Comparison of ENCODE assay signal across 11 cellular contexts in genomic region chr3:49016414-49017228, GRCh38. TPM values are rescaled to one million over a fixed set of nuclear protein-coding genes. Genes with fewer than 3 reads are reported as not detected.
DNase-seq lines count a peak whose midpoint lies in the region; ATAC-seq and TF ChIP-seq lines count a peak whose summit lies in the region.
"Had no signal": no experiment of that assay in that cellular context is flagged by ENCODE, and none has a peak within 500 bp of the region (broad histone marks: within the 10 kb centered on the region; RNA-seq: fewer than 3 reads in every experiment).

No MANE protein-coding gene starts in this region.

- CTCF ChIA-PET in PC-9 (lab: Charles Lee) = no interaction called here

- H3K36me3 ChIP-seq in PC-9 (ENCODE audit: low read depth) = no peaks in the 10 kb centered on the region
- peaks cover 50% of the 10 kb centered on the region for H3K36me3 ChIP-seq in endodermal cell (ENCODE audit: control insufficient read depth, insufficient read depth, low read length)
- peaks cover 37 to 40% of the 10 kb centered on the region in 2 donors for H3K36me3 ChIP-seq in stomach smooth muscle (ENCODE audit: control insufficient read depth in 2 of 2, insufficient read depth in 2 of 2, low read length in 2 of 2)

- H3K4me1 ChIP-seq in PC-9 (replicated peaks; ENCODE audit: insufficient read depth) (peaks cover 20% of the 10 kb centered on the region), endodermal cell (ENCODE audit: control insufficient read depth, insufficient read depth, low read length) (no peaks in the 10 kb centered on the region), stomach smooth muscle (ENCODE audit: control insufficient read depth, insufficient read depth, low read length) (peaks cover 50% of the 10 kb centered on the region)

- TF ChIP-seq CTCF in PC-9 (conservative IDR thresholded peaks at IDR 0.05) (no peak), endodermal cell (conservative IDR thresholded peaks at IDR 0.05) (no peak)

- H3K4me3 ChIP-seq in PC-9 = no peak overlapping the region
- H3K4me3 ChIP-seq in endodermal cell (ENCODE audit: low read length) = peak overlapping the region; percentile 88
- H3K4me3 ChIP-seq in stomach smooth muscle (ENCODE audit: low read length in 2 of 2) = no peak overlapping the region

- no peak overlapping the region for H3K27ac Mint-ChIP-seq in activated T-cell treated with anti-CD3 and anti-CD28 coated beads, Interleukin-2, amount 50 U/mL, for 72 hours
- no peak overlapping the region for H3K27ac Mint-ChIP-seq in endodermal cell

- peak overlapping the region; percentile 91 to 94 for H3K4me3 Mint-ChIP-seq in activated T-cell treated with anti-CD3 and anti-CD28 coated beads, Interleukin-2, amount 50 U/mL, for 72 hours
- peak overlapping the region; percentile 89 for H3K4me3 Mint-ChIP-seq in endodermal cell

- BruUV-seq in PC-9 (replicated peaks; lab: Mats Ljungman, UMichigan) = no TSS peak

- H3K9me2 ChIP-seq in PC-9 (ENCODE audit: insufficient read depth) = no peaks in the 10 kb centered on the region

- peaks cover 3% of the 10 kb centered on the region; the same call in 1 of the 2 replicates for H4K20me1 ChIP-seq in PC-9 (ENCODE audit: insufficient read depth)

- H3K27me3 Mint-ChIP-seq in activated T-cell treated with anti-CD3 and anti-CD28 coated beads, Interleukin-2, amount 50 U/mL, for 72 hours (ENCODE audit: low read depth) = no peaks in the 10 kb centered on the region
- H3K27me3 Mint-ChIP-seq in endodermal cell (ENCODE audit: insufficient read depth) = no peaks in the 10 kb centered on the region

- no peaks in the 10 kb centered on the region for H3K9me3 ChIP-seq in PC-9 (ENCODE audit: insufficient read depth, low read depth)
- no peaks in the 10 kb centered on the region for H3K9me3 ChIP-seq in endodermal cell (ENCODE audit: control insufficient read depth, low read length)
- no peaks in the 10 kb centered on the region for H3K9me3 ChIP-seq in stomach smooth muscle (ENCODE audit: control insufficient read depth in 2 of 2, low read length in 2 of 2)
- H3K9me3 ChIP-seq: prostate gland, thyroid gland had no signal

- 91 to 98% methylated on average over 5 to 6 of the region's 6 CpGs for WGBS in endodermal cell (ENCODE audit: insufficient coverage in 1 of 2, insufficient read length in 1 of 2), 2 experiments

- peak overlapping the region; percentile 92 for H3K4me2 ChIP-seq in PC-9

- H3K27me3 ChIP-seq in PC-9 (ENCODE audit: insufficient read depth, low read depth) = no peaks in the 10 kb centered on the region
- no peaks in the 10 kb centered on the region for H3K27me3 ChIP-seq in endodermal cell (ENCODE audit: control insufficient read depth, insufficient read depth, low read length, poor library complexity, severe bottlenecking)
- H3K27me3 ChIP-seq in stomach smooth muscle (ENCODE audit: control insufficient read depth in 1 of 2, insufficient read depth in 2 of 2, low read length in 2 of 2) = no peaks in the 10 kb centered on the region
- H3K27me3 ChIP-seq: thyroid gland had no signal

- intact Hi-C loops in PC-9 (cut with micrococcal nuclease; ENCODE audit: unreplicated experiment) = no loop called here

- peaks cover 43% of the 10 kb centered on the region for H3K4me1 Mint-ChIP-seq in activated T-cell treated with anti-CD3 and anti-CD28 coated beads, Interleukin-2, amount 50 U/mL, for 72 hours (ENCODE audit: low read depth)
- peaks cover 3% of the 10 kb centered on the region for H3K4me1 Mint-ChIP-seq in endodermal cell

- H3K27ac ChIP-seq in PC-9 = no peak overlapping the region
- H3K27ac ChIP-seq in endodermal cell (ENCODE audit: low read depth, low read length) = no peak overlapping the region
- peak overlapping the region; percentile 11 for H3K27ac ChIP-seq in stomach smooth muscle (ENCODE audit: low read length)
- H3K27ac ChIP-seq: thyroid gland had no signal

- H3K36me3 Mint-ChIP-seq in activated T-cell treated with anti-CD3 and anti-CD28 coated beads, Interleukin-2, amount 50 U/mL, for 72 hours (ENCODE audit: insufficient read depth in 2 of 2) = peaks cover 7 to 9% of the 10 kb centered on the region in 2 donors
- peaks cover 22% of the 10 kb centered on the region for H3K36me3 Mint-ChIP-seq in endodermal cell (ENCODE audit: low read depth)

- ATAC-seq in activated T-cell treated with anti-CD3 and anti-CD28 coated beads, Interleukin-2, amount 50 U/mL, for 72 hours (replicated peaks in 1 of 2) = no peak
- no peak for ATAC-seq in GM18517 (IDR thresholded peaks at IDR 0.05; ENCODE audit: unreplicated experiment)

- no peak for DNase-seq in activated T-cell treated with anti-CD3 and anti-CD28 coated beads, Interleukin-2, amount 50 U/mL, for 72 hours
- no peak for DNase-seq in activated T-cell treated with anti-CD3 and anti-CD28 coated beads, Interleukin-2, amount 50 U/mL, for 48 hours
- DNase-seq in PC-9 (no peak), endodermal cell (peak; percentile 45), cerebellar nuclear complex (lab: John Stamatoyannopoulos, UW) (no peak), putamen (ENCODE audit: low spot score) (no peak)
- DNase-seq: SHP77 treated with DMSO at 0.1 percent for 48 hours, thyroid gland had no signal

- peaks cover 24% of the 10 kb centered on the region for H3K79me2 ChIP-seq in PC-9 (ENCODE audit: low read depth)

- H3F3A ChIP-seq in PC-9 (ENCODE audit: insufficient read depth, low read depth) = peaks cover 29% of the 10 kb centered on the region

- H2AFZ ChIP-seq in PC-9 = no peak overlapping the region

- H3K9ac ChIP-seq in endodermal cell (ENCODE audit: extremely low read depth, low read length, poor library complexity, severe bottlenecking) (no peak overlapping the region), stomach smooth muscle (ENCODE audit: low read length in 2 of 2) (no peak overlapping the region)

- H3K9me3 Mint-ChIP-seq in activated T-cell treated with anti-CD3 and anti-CD28 coated beads, Interleukin-2, amount 50 U/mL, for 72 hours = no peaks in the 10 kb centered on the region
- H3K9me3 Mint-ChIP-seq in endodermal cell = no peaks in the 10 kb centered on the region

- POLR2A ChIA-PET in PC-9 (lab: Charles Lee; ENCODE audit: unreplicated experiment) = interaction anchor here (0.6 to 1.4 kb wide), 3 partner anchors 9 to 1433 kb away, joined by 3 to 6 read pairs (median 6); partner anchors contain the start of gene WDR6

RNA-seq across cellular contexts. Expression of gene DALRD3, which starts 1.8 kb away (rescaled TPM):
- total RNA-seq in activated T-cell treated with anti-CD3 and anti-CD28 coated beads, Interleukin-2, amount 50 U/mL, for 72 hours = 10 to 100 TPM; 24.8 to 29.8 TPM
- total RNA-seq in PC-9 (2021) (27.7 and 35.9 TPM in 2 replicates), endodermal cell (10 to 100 TPM; 40.8 to 41.9 TPM)
- polyA plus RNA-seq in endodermal cell (2013, experiment 1 of 2) = 47.1 TPM
- 38.8 TPM for polyA plus RNA-seq in endodermal cell (2013, experiment 2 of 2)

RNA-seq across cellular contexts. Expression of gene NDUFAF3, which starts 5.3 kb away (rescaled TPM):
- total RNA-seq in activated T-cell treated with anti-CD3 and anti-CD28 coated beads, Interleukin-2, amount 50 U/mL, for 72 hours = 10 to 100 TPM; 31.9 to 35.1 TPM
- 32.9 and 38.8 TPM in 2 replicates for total RNA-seq in PC-9 (2021)
- total RNA-seq in endodermal cell = 10 to 100 TPM; 32.9 to 39.1 TPM
- 54.3 TPM for polyA plus RNA-seq in endodermal cell (2013, experiment 1 of 2)
- polyA plus RNA-seq in endodermal cell (2013, experiment 2 of 2) = 50.4 TPM

RNA-seq across cellular contexts. Expression of gene WDR6, which starts 9.4 kb away (rescaled TPM):
- total RNA-seq in activated T-cell treated with anti-CD3 and anti-CD28 coated beads, Interleukin-2, amount 50 U/mL, for 72 hours = 100 to 1,000 TPM; 145 to 159 TPM
- total RNA-seq in PC-9 (2021) = 157 and 159 TPM in 2 replicates
- 100 to 1,000 TPM; 106 to 166 TPM for total RNA-seq in endodermal cell
- polyA plus RNA-seq in endodermal cell (2013, experiment 1 of 2) = 171 TPM
- polyA plus RNA-seq in endodermal cell (2013, experiment 2 of 2) = 134 TPM

RNA-seq across cellular contexts. Expression of gene IMPDH2, which starts 12.6 kb away (rescaled TPM):
- 100 to 1,000 TPM; 490 to 562 TPM for total RNA-seq in activated T-cell treated with anti-CD3 and anti-CD28 coated beads, Interleukin-2, amount 50 U/mL, for 72 hours
- total RNA-seq in PC-9 (2021) = 190 and 222 TPM in 2 replicates
- total RNA-seq in endodermal cell = 100 to 1,000 TPM; 180 to 195 TPM
- 242 TPM for polyA plus RNA-seq in endodermal cell (2013, experiment 1 of 2)
- 211 TPM for polyA plus RNA-seq in endodermal cell (2013, experiment 2 of 2)

RNA-seq across cellular contexts. Expression of gene P4HTM, which starts 26.6 kb away (rescaled TPM):
- total RNA-seq in activated T-cell treated with anti-CD3 and anti-CD28 coated beads, Interleukin-2, amount 50 U/mL, for 72 hours = 10 to 100 TPM; 42.0 to 45.7 TPM
- total RNA-seq in PC-9 (2021) (49.1 and 57.1 TPM in 2 replicates), endodermal cell (10 to 100 TPM; 12.4 to 17.6 TPM)
- 26.5 TPM for polyA plus RNA-seq in endodermal cell (2013, experiment 1 of 2)
- 19.4 TPM for polyA plus RNA-seq in endodermal cell (2013, experiment 2 of 2)
